Comparison of ENCODE assay signal across 21 cellular contexts in genomic region chr4:128410037-128410436, GRCh38.
DNase-seq lines count a peak whose midpoint lies in the region; ATAC-seq and TF ChIP-seq lines count a peak whose summit lies in the region.
"Had no signal": no experiment of that assay in that cellular context is flagged by ENCODE, and none has a peak within 500 bp of the region (broad histone marks: within the 10 kb centered on the region; RNA-seq: fewer than 3 reads in every experiment).

No MANE protein-coding gene starts in this region.

- TF ChIP-seq CTCF in WTC11 (IDR thresholded peaks at IDR 0.05) = no peak

- POLR2A ChIA-PET in WTC11 (lab: Charles Lee) = no interaction called here

- DNase-seq in ELF-1 (ENCODE audit: low read depth, low spot score) (peak; percentile 21), NCI-H69 (lab: John Stamatoyannopoulos, UW) (peak; percentile 8), WTC11 (ENCODE audit: low spot score) (no peak), left cardiac atrium (no peak), NCI-H2107 treated with DMSO at 0.1 percent for 48 hours (lab: John Stamatoyannopoulos, UW; ENCODE audit: unreplicated experiment) (no peak), aorta (no peak)
- no peak for DNase-seq in activated naive CD8-positive, alpha-beta T cell treated with anti-CD3 and anti-CD28 coated beads for 36 hours
- DNase-seq: 8988T; ACHN; BE2C; C1 segment of cervical spinal cord; Caco-2; Calu3; CD4-positive, alpha-beta memory T cell; CD4-positive, CD25-positive, alpha-beta regulatory T cell; CD8-positive, alpha-beta memory T cell; DMS79 treated with DMSO at 0.1 percent for 48 hours; GDM1 had no signal

- no peak overlapping the region for H3K27ac ChIP-seq in aorta (ENCODE audit: low read depth in 1 of 2, low read length in 2 of 2)
- H3K27ac ChIP-seq: BLaER1 had no signal

- ATAC-seq in WTC11 = peak; percentile 48
- ATAC-seq in left cardiac atrium = no peak
- ATAC-seq in aorta (ENCODE audit: low FRiP score) = no peak
- ATAC-seq: GM12878 had no signal

- no peaks in the 10 kb centered on the region for H3K9me3 ChIP-seq in aorta (ENCODE audit: control insufficient read depth, low read length)
- H3K9me3 ChIP-seq: BE2C, BLaER1, Caco-2 had no signal

- no peaks in the 10 kb centered on the region for H3K4me1 Mint-ChIP-seq in WTC11
- peaks cover 4% of the 10 kb centered on the region for H3K4me1 Mint-ChIP-seq in activated naive CD8-positive, alpha-beta T cell treated with anti-CD3 and anti-CD28 coated beads for 36 hours
- H3K4me1 Mint-ChIP-seq: CD14-positive monocyte; CD4-positive, alpha-beta memory T cell; CD4-positive, CD25-positive, alpha-beta regulatory T cell; CD8-positive, alpha-beta memory T cell had no signal

- WGBS in aorta, 2 donors = 88 to 96% methylated on average over 5 of the region's 5 CpGs

- no peaks in the 10 kb centered on the region for H3K4me1 ChIP-seq in aorta (ENCODE audit: control insufficient read depth in 1 of 2, insufficient read depth in 2 of 2, low read length in 2 of 2)
- H3K4me1 ChIP-seq: BE2C, BLaER1, Caco-2 had no signal

- H3K27ac Mint-ChIP-seq in WTC11 = no peak overlapping the region
- H3K27ac Mint-ChIP-seq in activated naive CD8-positive, alpha-beta T cell treated with anti-CD3 and anti-CD28 coated beads for 36 hours = no peak overlapping the region
- H3K27ac Mint-ChIP-seq: CD14-positive monocyte; CD4-positive, alpha-beta memory T cell; CD4-positive, CD25-positive, alpha-beta regulatory T cell; CD8-positive, alpha-beta memory T cell had no signal

- no peak overlapping the region for H3K4me3 Mint-ChIP-seq in WTC11
- no peak overlapping the region for H3K4me3 Mint-ChIP-seq in activated naive CD8-positive, alpha-beta T cell treated with anti-CD3 and anti-CD28 coated beads for 36 hours
- H3K4me3 Mint-ChIP-seq: CD14-positive monocyte; CD4-positive, alpha-beta memory T cell; CD4-positive, CD25-positive, alpha-beta regulatory T cell; CD8-positive, alpha-beta memory T cell had no signal

- no peak overlapping the region for H3K4me3 ChIP-seq in aorta (ENCODE audit: low read length in 2 of 2)
- H3K4me3 ChIP-seq: BLaER1, GM12878 had no signal

- intact Hi-C loops in left cardiac atrium (cut with DNase I) = no loop called here
- intact Hi-C loops in aorta (cut with DNase I) = no loop called here

- no peaks in the 10 kb centered on the region for H3K27me3 ChIP-seq in aorta (ENCODE audit: control insufficient read depth in 1 of 2, insufficient read depth in 2 of 2, low read length in 1 of 2)
- H3K27me3 ChIP-seq: BE2C, BLaER1 had no signal

- H3K9me3 Mint-ChIP-seq in WTC11 = peaks cover 21% of the 10 kb centered on the region
- peaks cover 9% of the 10 kb centered on the region for H3K9me3 Mint-ChIP-seq in activated naive CD8-positive, alpha-beta T cell treated with anti-CD3 and anti-CD28 coated beads for 36 hours

- CTCF ChIA-PET in WTC11 (lab: Charles Lee) = no interaction called here

- no peaks in the 10 kb centered on the region for H3K36me3 Mint-ChIP-seq in WTC11
- peaks cover 14% of the 10 kb centered on the region for H3K36me3 Mint-ChIP-seq in activated naive CD8-positive, alpha-beta T cell treated with anti-CD3 and anti-CD28 coated beads for 36 hours
- H3K36me3 Mint-ChIP-seq: CD14-positive monocyte had no signal

- no peaks in the 10 kb centered on the region for H3K36me3 ChIP-seq in aorta (ENCODE audit: control insufficient read depth in 1 of 2, insufficient read depth in 2 of 2, low read length in 1 of 2)
- H3K36me3 ChIP-seq: BE2C, BLaER1 had no signal

- H3K27me3 Mint-ChIP-seq in WTC11 (ENCODE audit: low read depth) = no peaks in the 10 kb centered on the region
- H3K27me3 Mint-ChIP-seq in activated naive CD8-positive, alpha-beta T cell treated with anti-CD3 and anti-CD28 coated beads for 36 hours = no peaks in the 10 kb centered on the region

TF ChIP-seq in WTC11, 78 proteins besides CTCF, POLR2A, EP300 and RAD21:
- TF ChIP-seq, protein P1, sequence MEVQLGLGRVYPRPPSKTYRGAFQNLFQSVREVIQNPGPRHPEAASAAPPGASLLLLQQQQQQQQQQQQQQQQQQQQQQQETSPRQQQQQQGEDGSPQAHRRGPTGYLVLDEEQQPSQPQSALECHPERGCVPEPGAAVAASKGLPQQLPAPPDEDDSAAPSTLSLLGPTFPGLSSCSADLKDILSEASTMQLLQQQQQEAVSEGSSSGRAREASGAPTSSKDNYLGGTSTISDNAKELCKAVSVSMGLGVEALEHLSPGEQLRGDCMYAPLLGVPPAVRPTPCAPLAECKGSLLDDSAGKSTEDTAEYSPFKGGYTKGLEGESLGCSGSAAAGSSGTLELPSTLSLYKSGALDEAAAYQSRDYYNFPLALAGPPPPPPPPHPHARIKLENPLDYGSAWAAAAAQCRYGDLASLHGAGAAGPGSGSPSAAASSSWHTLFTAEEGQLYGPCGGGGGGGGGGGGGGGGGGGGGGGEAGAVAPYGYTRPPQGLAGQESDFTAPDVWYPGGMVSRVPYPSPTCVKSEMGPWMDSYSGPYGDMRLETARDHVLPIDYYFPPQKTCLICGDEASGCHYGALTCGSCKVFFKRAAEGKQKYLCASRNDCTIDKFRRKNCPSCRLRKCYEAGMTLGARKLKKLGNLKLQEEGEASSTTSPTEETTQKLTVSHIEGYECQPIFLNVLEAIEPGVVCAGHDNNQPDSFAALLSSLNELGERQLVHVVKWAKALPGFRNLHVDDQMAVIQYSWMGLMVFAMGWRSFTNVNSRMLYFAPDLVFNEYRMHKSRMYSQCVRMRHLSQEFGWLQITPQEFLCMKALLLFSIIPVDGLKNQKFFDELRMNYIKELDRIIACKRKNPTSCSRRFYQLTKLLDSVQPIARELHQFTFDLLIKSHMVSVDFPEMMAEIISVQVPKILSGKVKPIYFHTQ (CRISPR knock-in tag; IDR thresholded peaks at IDR 0.05) = no peak
- TF ChIP-seq SMAD4 (CRISPR knock-in tag; IDR thresholded peaks at IDR 0.05) = no peak
- TF ChIP-seq, protein P2, sequence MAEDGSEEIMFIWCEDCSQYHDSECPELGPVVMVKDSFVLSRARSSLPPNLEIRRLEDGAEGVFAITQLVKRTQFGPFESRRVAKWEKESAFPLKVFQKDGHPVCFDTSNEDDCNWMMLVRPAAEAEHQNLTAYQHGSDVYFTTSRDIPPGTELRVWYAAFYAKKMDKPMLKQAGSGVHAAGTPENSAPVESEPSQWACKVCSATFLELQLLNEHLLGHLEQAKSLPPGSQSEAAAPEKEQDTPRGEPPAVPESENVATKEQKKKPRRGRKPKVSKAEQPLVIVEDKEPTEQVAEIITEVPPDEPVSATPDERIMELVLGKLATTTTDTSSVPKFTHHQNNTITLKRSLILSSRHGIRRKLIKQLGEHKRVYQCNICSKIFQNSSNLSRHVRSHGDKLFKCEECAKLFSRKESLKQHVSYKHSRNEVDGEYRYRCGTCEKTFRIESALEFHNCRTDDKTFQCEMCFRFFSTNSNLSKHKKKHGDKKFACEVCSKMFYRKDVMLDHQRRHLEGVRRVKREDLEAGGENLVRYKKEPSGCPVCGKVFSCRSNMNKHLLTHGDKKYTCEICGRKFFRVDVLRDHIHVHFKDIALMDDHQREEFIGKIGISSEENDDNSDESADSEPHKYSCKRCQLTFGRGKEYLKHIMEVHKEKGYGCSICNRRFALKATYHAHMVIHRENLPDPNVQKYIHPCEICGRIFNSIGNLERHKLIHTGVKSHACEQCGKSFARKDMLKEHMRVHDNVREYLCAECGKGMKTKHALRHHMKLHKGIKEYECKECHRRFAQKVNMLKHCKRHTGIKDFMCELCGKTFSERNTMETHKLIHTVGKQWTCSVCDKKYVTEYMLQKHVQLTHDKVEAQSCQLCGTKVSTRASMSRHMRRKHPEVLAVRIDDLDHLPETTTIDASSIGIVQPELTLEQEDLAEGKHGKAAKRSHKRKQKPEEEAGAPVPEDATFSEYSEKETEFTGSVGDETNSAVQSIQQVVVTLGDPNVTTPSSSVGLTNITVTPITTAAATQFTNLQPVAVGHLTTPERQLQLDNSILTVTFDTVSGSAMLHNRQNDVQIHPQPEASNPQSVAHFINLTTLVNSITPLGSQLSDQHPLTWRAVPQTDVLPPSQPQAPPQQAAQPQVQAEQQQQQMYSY (CRISPR knock-in tag; IDR thresholded peaks at IDR 0.05) = no peak
- TF ChIP-seq, protein P3, sequence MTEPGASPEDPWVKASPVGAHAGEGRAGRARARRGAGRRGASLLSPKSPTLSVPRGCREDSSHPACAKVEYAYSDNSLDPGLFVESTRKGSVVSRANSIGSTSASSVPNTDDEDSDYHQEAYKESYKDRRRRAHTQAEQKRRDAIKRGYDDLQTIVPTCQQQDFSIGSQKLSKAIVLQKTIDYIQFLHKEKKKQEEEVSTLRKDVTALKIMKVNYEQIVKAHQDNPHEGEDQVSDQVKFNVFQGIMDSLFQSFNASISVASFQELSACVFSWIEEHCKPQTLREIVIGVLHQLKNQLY (CRISPR knock-in tag; IDR thresholded peaks at IDR 0.05) = no peak
- no peak for TF ChIP-seq ZNF138 (CRISPR knock-in tag; conservative IDR thresholded peaks at IDR 0.05)
- TF ChIP-seq GRHL2 (CRISPR knock-in tag; IDR thresholded peaks at IDR 0.05; ENCODE audit: insufficient replicate concordance, severe bottlenecking) = no peak
- TF ChIP-seq EMX1 (CRISPR knock-in tag; IDR thresholded peaks at IDR 0.05) = no peak

Comparison
In these comparisons a context has a peak if more than half of its experiments do, and no peak if none do; other contexts are left out.
1. DNase-seq: peak in ELF-1 (single experiment) and NCI-H69 (single experiment); none in WTC11 (single experiment), left cardiac atrium (single experiment), activated naive CD8-positive, alpha-beta T cell treated with anti-CD3 and anti-CD28 coated beads for 36 hours (single experiment), NCI-H2107 treated with DMSO at 0.1 percent for 48 hours (single experiment) and aorta (0 of 2).